ENCODE assay signal across 21 cellular contexts in genomic region chr11:30481385-30481784, GRCh38.
DNase-seq lines count a peak whose midpoint lies in the region; ATAC-seq and TF ChIP-seq lines count a peak whose summit lies in the region.
"Had no signal": no experiment of that assay in that cellular context is flagged by ENCODE, and none has a peak within 500 bp of the region (broad histone marks: within the 10 kb centered on the region; RNA-seq: fewer than 3 reads in every experiment).

No MANE protein-coding gene starts in this region.

- DNase-seq in heart left ventricle (no peak), Right ventricle myocardium inferior (ENCODE audit: missing footprints) (no peak), aorta (no peak), head of caudate nucleus (no peak)
- no peak for DNase-seq in effector memory CD8-positive, alpha-beta T cell
- DNase-seq in stimulated activated CD4-positive, alpha-beta T cell treated with anti-CD3 and anti-CD28 coated beads, Interleukin-1b, Interleukin-23, amount 100 ng/mL, for 48 hours: no peak
- DNase-seq: activated CD4-positive, alpha-beta T cell treated with anti-CD3 and anti-CD28 coated beads for 4 hours; activated effector memory CD4-positive, alpha-beta T cell treated with Interleukin-2 at 50 U/mL for 16 hours; central memory CD4-positive, alpha-beta T cell; effector memory CD4-positive, alpha-beta T cell; left lung; NCI-H2107; stimulated activated CD4-positive, alpha-beta T cell treated with anti-CD3 and anti-CD28 coated beads, Interleukin-4, amount 100 ng/mL, for 24 hours; substantia nigra; T1000 had no signal

- TF ChIP-seq POLR2A in heart left ventricle (IDR thresholded peaks at IDR 0.05): no peak

- WGBS in heart left ventricle, 4 donors: 18 to 36% (median 35%) methylated on average over 6 of the region's 6 CpGs
- 6 to 9% methylated on average over 6 of the region's 6 CpGs for WGBS in aorta, 2 donors

- peaks cover 49% of the 10 kb centered on the region for H3K4me1 Mint-ChIP-seq in nephron
- H3K4me1 Mint-ChIP-seq in effector memory CD8-positive, alpha-beta T cell (ENCODE audit: low read depth in 2 of 2): no peaks in the 10 kb centered on the region

- no peaks in the 10 kb centered on the region for H3K27me3 ChIP-seq in heart left ventricle
- no peaks in the 10 kb centered on the region for H3K27me3 ChIP-seq in aorta (ENCODE audit: control insufficient read depth in 1 of 2, insufficient read depth in 2 of 2, low read length in 1 of 2)
- H3K27me3 ChIP-seq: BLaER1 treated with 17β-estradiol and CSF1 and Interleukin-3, amounts not matched to agents 10 nM and 100 nM; left lung had no signal

- H3K4me3 ChIP-seq in heart left ventricle: peak overlapping the region in 2 of 12 donors; percentile 6
- H3K4me3 ChIP-seq in aorta (ENCODE audit: low read length in 2 of 2): peak overlapping the region in 1 of 2 donors; percentile 16
- H3K4me3 ChIP-seq: BLaER1 treated with 17β-estradiol and CSF1 and Interleukin-3, amounts not matched to agents 10 nM and 100 nM; left lung; skin epidermis had no signal

- H3K27ac ChIP-seq in heart left ventricle (peak overlapping the region in 11 of 12 donors; percentile 18 to 82 (median 59)), aorta (ENCODE audit: low read depth in 1 of 2, low read length in 2 of 2) (peak overlapping the region; percentile 77 to 88)
- H3K27ac ChIP-seq: BLaER1 treated with 17β-estradiol and CSF1 and Interleukin-3, amounts not matched to agents 10 nM and 100 nM; KMS-11; left lung; skin epidermis had no signal

- no peaks in the 10 kb centered on the region for H3K27me3 Mint-ChIP-seq in nephron (ENCODE audit: low read depth)
- H3K27me3 Mint-ChIP-seq in effector memory CD8-positive, alpha-beta T cell: no peaks in the 10 kb centered on the region

- H3K9me3 ChIP-seq in heart left ventricle: no peaks in the 10 kb centered on the region
- no peaks in the 10 kb centered on the region for H3K9me3 ChIP-seq in aorta (ENCODE audit: control insufficient read depth, low read length)
- H3K9me3 ChIP-seq: BLaER1 treated with 17β-estradiol and CSF1 and Interleukin-3, amounts not matched to agents 10 nM and 100 nM; left lung had no signal

- H3K36me3 ChIP-seq in heart left ventricle: no peaks in the 10 kb centered on the region
- H3K36me3 ChIP-seq in aorta (ENCODE audit: control insufficient read depth in 1 of 2, insufficient read depth in 2 of 2, low read length in 1 of 2): no peaks in the 10 kb centered on the region
- H3K36me3 ChIP-seq: BLaER1 treated with 17β-estradiol and CSF1 and Interleukin-3, amounts not matched to agents 10 nM and 100 nM; left lung had no signal

- H3K36me3 Mint-ChIP-seq in nephron (ENCODE audit: low read depth): peaks cover 10% of the 10 kb centered on the region
- no peaks in the 10 kb centered on the region for H3K36me3 Mint-ChIP-seq in effector memory CD8-positive, alpha-beta T cell (ENCODE audit: insufficient read depth)

- H3K9me3 Mint-ChIP-seq in nephron: no peaks in the 10 kb centered on the region
- no peaks in the 10 kb centered on the region for H3K9me3 Mint-ChIP-seq in effector memory CD8-positive, alpha-beta T cell

- peak overlapping the region in 1 of 3 experiments; percentile 4 for H3K4me3 Mint-ChIP-seq in nephron
- no peak overlapping the region for H3K4me3 Mint-ChIP-seq in effector memory CD8-positive, alpha-beta T cell

- H3K4me1 ChIP-seq in heart left ventricle: peaks cover 8 to 63% (median 34%) of the 10 kb centered on the region in 12 donors
- peaks cover 0 to 5% of the 10 kb centered on the region in 2 donors for H3K4me1 ChIP-seq in aorta (ENCODE audit: control insufficient read depth in 1 of 2, insufficient read depth in 2 of 2, low read length in 2 of 2)
- H3K4me1 ChIP-seq: left lung had no signal

- ATAC-seq in heart left ventricle (no peak), Right ventricle myocardium inferior (no peak), esophagus mucosa (peak; percentile 87), aorta (ENCODE audit: low FRiP score) (no peak)
- ATAC-seq in effector memory CD8-positive, alpha-beta T cell (replicated peaks): no peak
- ATAC-seq: left lung, Panc1 had no signal

- no peak for TF ChIP-seq CTCF in heart left ventricle (IDR thresholded peaks at IDR 0.05)
- no peak for TF ChIP-seq CTCF in nephron (IDR thresholded peaks at IDR 0.05; ENCODE audit: unreplicated experiment in 3 of 3)

- H3K27ac Mint-ChIP-seq in nephron: peak overlapping the region; percentile 49 to 76 (median 54)
- H3K27ac Mint-ChIP-seq in effector memory CD8-positive, alpha-beta T cell: no peak overlapping the region

- intact Hi-C loops in heart left ventricle (cut with DNase I): loop anchor here in 3 of 10 donors (5.0 to 10.0 kb wide), 4 partner anchors 73 to 134 kb away; partner anchors contain the start of gene MPPED2 (in 3 of the 3)
- intact Hi-C loops in Right ventricle myocardium inferior (cut with DNase I): loop anchor here (5.0 kb wide), 1 partner anchor 101 kb away; no protein-coding TSS in a partner anchor
- intact Hi-C loops in aorta (cut with DNase I): no loop called here
- intact Hi-C loops in head of caudate nucleus (cut with DNase I): no loop called here

Comparison
In these comparisons a context has a peak if more than half of its experiments do, and no peak if none do; other contexts are left out.
1. H3K27ac Mint-ChIP-seq: peak in nephron (3 of 3); none in effector memory CD8-positive, alpha-beta T cell (0 of 2).